Comparison of ENCODE assay signal across 20 cellular contexts in the genomic region with DNA sequence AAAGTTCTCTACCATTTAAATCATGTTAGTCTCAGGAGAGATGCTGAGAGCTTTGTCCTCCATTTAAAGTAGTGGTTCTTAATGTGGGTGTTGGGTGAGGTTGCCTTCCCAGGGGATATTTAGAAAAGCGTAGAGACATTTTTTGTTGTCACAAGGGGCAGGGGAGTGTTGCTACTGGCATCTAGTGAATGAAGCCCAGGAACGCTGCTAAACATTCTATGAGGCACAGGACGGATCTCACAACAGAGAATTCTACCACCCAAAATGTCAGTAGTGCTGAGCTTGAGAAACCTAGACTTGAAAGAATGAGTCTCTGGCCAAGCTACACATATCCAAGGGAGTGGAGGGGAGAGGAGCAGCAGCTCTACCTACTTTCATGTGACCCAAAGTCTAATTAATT.
"Had no signal": no experiment of that assay in that cellular context is flagged by ENCODE, and none has a peak within 500 bp of the region (broad histone marks: within the 10 kb centered on the region; RNA-seq: fewer than 3 reads in every experiment).

No MANE protein-coding gene starts in this region.

- H3K4me2 ChIP-seq: hepatocyte had no signal

- H3K27ac ChIP-seq: esophagus muscularis mucosa, hepatocyte, psoas muscle, suprapubic skin, thyroid gland, vagina had no signal

- H3K36me3 ChIP-seq: esophagus muscularis mucosa, suprapubic skin, thyroid gland, upper lobe of left lung, vagina had no signal

- FAIRE-seq: endometrium had no signal

- ATAC-seq: naive thymus-derived CD4-positive, alpha-beta T cell; psoas muscle; sciatic nerve; stimulated activated naive CD8-positive, alpha-beta T cell treated with anti-CD3 and anti-CD28 coated beads, Interleukin-15, Interleukin-2, amounts not matched to agents 100 U/mL and 50 U/mL, for 24 hours had no signal

- H3K36me3 Mint-ChIP-seq: naive thymus-derived CD4-positive, alpha-beta T cell had no signal

- H2AFZ ChIP-seq: hepatocyte had no signal

- H3K27ac Mint-ChIP-seq: naive thymus-derived CD4-positive, alpha-beta T cell; nephron progenitor cell had no signal

- DNase-seq: cortex of kidney; effector memory CD4-positive, alpha-beta T cell; foreskin fibroblast; head of caudate nucleus; kidney glomerular epithelial cell; naive thymus-derived CD4-positive, alpha-beta T cell; nephron progenitor cell; psoas muscle; retina; stimulated activated CD4-positive, alpha-beta T cell treated with anti-CD3 and anti-CD28 coated beads, Interleukin-2, amount 100 ng/mL, for 48 hours; stimulated activated naive CD8-positive, alpha-beta T cell treated with anti-CD3 and anti-CD28 coated beads, Interleukin-15, Interleukin-2, amounts not matched to agents 100 U/mL and 50 U/mL, for 24 hours; thyroid gland; upper lobe of left lung had no signal

- H3K4me3 ChIP-seq: esophagus muscularis mucosa, hepatocyte, psoas muscle, skin epidermis, suprapubic skin, thyroid gland, upper lobe of left lung, vagina had no signal

- H3K79me2 ChIP-seq: hepatocyte had no signal

- H3K4me1 ChIP-seq: esophagus muscularis mucosa, psoas muscle, suprapubic skin, thyroid gland, upper lobe of left lung, vagina had no signal

- H3K9me3 ChIP-seq: psoas muscle, suprapubic skin, thyroid gland, upper lobe of left lung, vagina had no signal

- H3K27me3 ChIP-seq: esophagus muscularis mucosa, hepatocyte, suprapubic skin, thyroid gland, upper lobe of left lung, vagina had no signal

- H3K4me3 Mint-ChIP-seq: naive thymus-derived CD4-positive, alpha-beta T cell; nephron progenitor cell had no signal
